In the genomic region with DNA sequence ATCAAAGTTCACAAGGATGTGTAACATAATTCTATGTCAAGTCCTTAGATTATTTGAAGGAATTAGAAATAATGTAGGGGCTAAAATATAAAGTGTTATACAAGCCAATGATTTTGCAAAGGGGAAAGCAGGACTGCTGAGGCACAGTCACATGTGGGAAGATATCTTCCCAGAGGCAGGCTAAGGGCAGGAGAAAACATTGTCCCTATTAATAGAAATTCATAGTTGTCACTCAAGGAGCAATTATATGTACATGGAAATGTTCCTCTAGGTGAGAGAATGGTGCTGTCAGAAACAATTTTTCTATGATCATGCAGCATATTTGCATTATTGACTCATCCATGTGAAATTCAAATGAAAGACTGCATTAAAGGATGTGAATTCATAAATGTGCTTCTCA, we compare ENCODE assay signal across 25 cellular contexts.
"Had no signal": no experiment of that assay in that cellular context is flagged by ENCODE, and none has a peak within 500 bp of the region (broad histone marks: within the 10 kb centered on the region; RNA-seq: fewer than 3 reads in every experiment).

No MANE protein-coding gene starts in this region.

- H3K4me2 ChIP-seq: smooth muscle cell had no signal

- H3K27ac ChIP-seq: neutrophil, pancreas, right atrium auricular region, suprapubic skin, transverse colon, upper lobe of right lung, uterus had no signal

- H3K36me3 ChIP-seq: neutrophil, pancreas, right atrium auricular region, suprapubic skin, transverse colon, upper lobe of right lung, uterus had no signal

- ATAC-seq: effector memory CD8-positive, alpha-beta T cell; left colon; natural killer cell; pancreas; sciatic nerve; stimulated activated naive CD8-positive, alpha-beta T cell treated with anti-CD3 and anti-CD28 coated beads, Interleukin-15, amount 100 ng/mL, for 72 hours; upper lobe of right lung had no signal

- DNase-seq: cortex of kidney; effector memory CD8-positive, alpha-beta T cell; hippocampal formation; kidney glomerular epithelial cell; left colon; natural killer cell; pancreas; stimulated activated CD4-positive, alpha-beta T cell treated with anti-CD3 and anti-CD28 coated beads, Interleukin-12 subunit alpha, Interleukin-12 subunit beta, amount 100 ng/mL, for 4 hours; stimulated activated CD4-positive, alpha-beta T cell treated with anti-CD3 and anti-CD28 coated beads, Interleukin-1b, Interleukin-23, amount 100 ng/mL, for 48 hours; stimulated activated CD4-positive, alpha-beta T cell treated with anti-CD3 and anti-CD28 coated beads, Interleukin-4, amount 100 ng/mL, for 1 hour; stimulated activated CD8-positive, alpha-beta memory T cell treated with anti-CD3 and anti-CD28 coated beads, Interleukin-4, amount 100 ng/mL, for 48 hours; stimulated activated naive CD4-positive, alpha-beta T cell; stimulated activated naive CD8-positive, alpha-beta T cell treated with anti-CD3 and anti-CD28 coated beads, Interleukin-15, amount 100 ng/mL, for 72 hours; transverse colon; upper lobe of right lung; uterus had no signal

- H3K9me3 ChIP-seq: neutrophil, pancreas, right atrium auricular region, suprapubic skin, upper lobe of right lung, uterus had no signal

- H3K4me1 ChIP-seq: pancreas, right atrium auricular region, suprapubic skin, transverse colon, upper lobe of right lung, uterus had no signal

- FAIRE-seq: endometrium, frontal cortex, islet of Langerhans, pancreas had no signal

- H3K4me3 ChIP-seq: lung, pancreas, right atrium auricular region, smooth muscle cell, suprapubic skin, transverse colon, upper lobe of right lung, uterus had no signal

- H3K27me3 ChIP-seq: neutrophil, pancreas, right atrium auricular region, suprapubic skin, transverse colon, upper lobe of right lung, uterus had no signal
